23 cellular contexts compared by ENCODE assay signal in genomic region chr22:37160037-37160436, GRCh38. TPM values are rescaled to one million over a fixed set of nuclear protein-coding genes. Genes with fewer than 3 reads are reported as not detected.
DNase-seq lines count a peak whose midpoint lies in the region; ATAC-seq, FAIRE-seq and TF ChIP-seq lines count a peak whose summit lies in the region.
"Had no signal": no experiment of that assay in that cellular context is flagged by ENCODE, and none has a peak within 500 bp of the region (broad histone marks: within the 10 kb centered on the region; RNA-seq: fewer than 3 reads in every experiment).

No MANE protein-coding gene starts in this region.

- no peak for TF ChIP-seq POLR2A in GM12892 (IDR thresholded peaks at IDR 0.05; ENCODE audit: low read depth, low read length)

- CTCF ChIA-PET in activated CD8-positive, alpha-beta T cell treated with anti-CD3 and anti-CD28 coated beads for 36 hours (lab: Charles Lee) = interaction anchor here (0.8 to 8.8 kb wide), 5 partner anchors 9 to 304 kb away, joined by 3 to 119 read pairs (median 6); partner anchors contain the start of gene IL2RB

- no peak for FAIRE-seq in GM12892 (lab: Jason Lieb, UNC)

- no peak overlapping the region for H3K4me3 Mint-ChIP-seq in activated T-cell treated with anti-CD3 and anti-CD28 coated beads, Interleukin-2, amount 50 U/mL, for 24 hours
- peak overlapping the region in 1 of 2 donors; percentile 32 for H3K4me3 Mint-ChIP-seq in activated T-cell treated with anti-CD3 and anti-CD28 coated beads, Interleukin-2, amount 50 U/mL, for 72 hours
- no peak overlapping the region for H3K4me3 Mint-ChIP-seq in activated CD8-positive, alpha-beta T cell treated with anti-CD3 and anti-CD28 coated beads for 36 hours
- H3K4me3 Mint-ChIP-seq in stimulated activated effector memory CD8-positive, alpha-beta T cell treated with anti-CD3 and anti-CD28 coated beads, Interleukin-12 subunit alpha, Interleukin-12 subunit beta, amount 100 ng/mL, for 72 hours = peak overlapping the region; percentile 77
- H3K4me3 Mint-ChIP-seq in endothelial cell (ENCODE audit: unreplicated experiment) = no peak overlapping the region
- H3K4me3 Mint-ChIP-seq: activated naive CD4-positive, alpha-beta T cell treated with anti-CD3 and anti-CD28 coated beads for 36 hours; CD8-positive, alpha-beta T cell; IgD-negative memory B cell had no signal

- peaks cover 91% of the 10 kb centered on the region for H3K4me1 Mint-ChIP-seq in activated T-cell treated with anti-CD3 and anti-CD28 coated beads, Interleukin-2, amount 50 U/mL, for 24 hours (ENCODE audit: low read depth)
- peaks cover 95% of the 10 kb centered on the region for H3K4me1 Mint-ChIP-seq in activated T-cell treated with anti-CD3 and anti-CD28 coated beads, Interleukin-2, amount 50 U/mL, for 72 hours (ENCODE audit: low read depth)
- peaks cover 89% of the 10 kb centered on the region for H3K4me1 Mint-ChIP-seq in activated CD8-positive, alpha-beta T cell treated with anti-CD3 and anti-CD28 coated beads for 36 hours (ENCODE audit: low read depth)
- peaks cover 97% of the 10 kb centered on the region for H3K4me1 Mint-ChIP-seq in stimulated activated effector memory CD8-positive, alpha-beta T cell treated with anti-CD3 and anti-CD28 coated beads, Interleukin-12 subunit alpha, Interleukin-12 subunit beta, amount 100 ng/mL, for 72 hours
- peaks cover 3% of the 10 kb centered on the region for H3K4me1 Mint-ChIP-seq in endothelial cell (ENCODE audit: unreplicated experiment)

- no peak for DNase-seq in activated T-cell treated with anti-CD3 and anti-CD28 coated beads, Interleukin-2, amount 50 U/mL, for 24 hours
- no peak for DNase-seq in activated T-cell treated with anti-CD3 and anti-CD28 coated beads, Interleukin-2, amount 50 U/mL, for 72 hours
- no peak for DNase-seq in activated CD8-positive, alpha-beta T cell treated with anti-CD3 and anti-CD28 coated beads for 36 hours
- DNase-seq in epithelial cell of esophagus (ENCODE audit: low read depth) (no peak), HuH-7 (ENCODE audit: low spot score) (no peak), GM12892 (ENCODE audit: insufficient read length) (no peak), endothelial cell (ENCODE audit: low spot score) (no peak)
- no peak for DNase-seq in stimulated activated effector memory CD8-positive, alpha-beta T cell treated with anti-CD3 and anti-CD28 coated beads, Interleukin-12 subunit alpha, Interleukin-12 subunit beta, amount 100 ng/mL, for 72 hours (ENCODE audit: low spot score in 2 of 2)
- DNase-seq: activated naive CD4-positive, alpha-beta T cell treated with anti-CD3 and anti-CD28 coated beads for 36 hours; body of pancreas; CD8-positive, alpha-beta T cell; DMS79 treated with DMSO at 0.1 percent for 48 hours; GOT3; NCI-H1694; stimulated activated naive CD8-positive, alpha-beta T cell treated with anti-CD3 and anti-CD28 coated beads, Interleukin-15, Interleukin-2, amounts not matched to agents 100 U/mL and 50 U/mL, for 24 hours; SW 1271; upper lobe of left lung had no signal

- H3K4me3 ChIP-seq in epithelial cell of esophagus (ENCODE audit: low read length) = no peak overlapping the region
- H3K4me3 ChIP-seq: body of pancreas, upper lobe of left lung had no signal

- no peak for ATAC-seq in activated T-cell treated with anti-CD3 and anti-CD28 coated beads, Interleukin-2, amount 50 U/mL, for 72 hours (replicated peaks in 1 of 2)
- no peak for ATAC-seq in activated CD8-positive, alpha-beta T cell treated with anti-CD3 and anti-CD28 coated beads for 36 hours
- no peak for ATAC-seq in stimulated activated effector memory CD8-positive, alpha-beta T cell treated with anti-CD3 and anti-CD28 coated beads, Interleukin-12 subunit alpha, Interleukin-12 subunit beta, amount 100 ng/mL, for 72 hours
- ATAC-seq: body of pancreas; CD8-positive, alpha-beta T cell; esophagus mucosa; sciatic nerve; stimulated activated naive CD8-positive, alpha-beta T cell treated with anti-CD3 and anti-CD28 coated beads, Interleukin-15, Interleukin-2, amounts not matched to agents 100 U/mL and 50 U/mL, for 24 hours had no signal

- H3K36me3 Mint-ChIP-seq in activated T-cell treated with anti-CD3 and anti-CD28 coated beads, Interleukin-2, amount 50 U/mL, for 24 hours (ENCODE audit: low read depth) = peaks cover 5% of the 10 kb centered on the region
- peaks cover 0 to 9% of the 10 kb centered on the region in 2 donors for H3K36me3 Mint-ChIP-seq in activated T-cell treated with anti-CD3 and anti-CD28 coated beads, Interleukin-2, amount 50 U/mL, for 72 hours (ENCODE audit: insufficient read depth in 2 of 2)
- H3K36me3 Mint-ChIP-seq in activated CD8-positive, alpha-beta T cell treated with anti-CD3 and anti-CD28 coated beads for 36 hours (ENCODE audit: low read depth) = peaks cover 1% of the 10 kb centered on the region
- peaks cover 30% of the 10 kb centered on the region for H3K36me3 Mint-ChIP-seq in stimulated activated effector memory CD8-positive, alpha-beta T cell treated with anti-CD3 and anti-CD28 coated beads, Interleukin-12 subunit alpha, Interleukin-12 subunit beta, amount 100 ng/mL, for 72 hours
- peaks cover 3% of the 10 kb centered on the region for H3K36me3 Mint-ChIP-seq in endothelial cell (ENCODE audit: low read depth, unreplicated experiment)
- H3K36me3 Mint-ChIP-seq: CD8-positive, alpha-beta T cell; IgD-negative memory B cell had no signal

- H3K9me3 Mint-ChIP-seq in activated T-cell treated with anti-CD3 and anti-CD28 coated beads, Interleukin-2, amount 50 U/mL, for 24 hours = peaks cover 4% of the 10 kb centered on the region
- H3K9me3 Mint-ChIP-seq in activated T-cell treated with anti-CD3 and anti-CD28 coated beads, Interleukin-2, amount 50 U/mL, for 72 hours = peaks cover 0 to 3% of the 10 kb centered on the region in 2 donors
- H3K9me3 Mint-ChIP-seq in activated CD8-positive, alpha-beta T cell treated with anti-CD3 and anti-CD28 coated beads for 36 hours = peaks cover 8% of the 10 kb centered on the region
- no peaks in the 10 kb centered on the region for H3K9me3 Mint-ChIP-seq in stimulated activated effector memory CD8-positive, alpha-beta T cell treated with anti-CD3 and anti-CD28 coated beads, Interleukin-12 subunit alpha, Interleukin-12 subunit beta, amount 100 ng/mL, for 72 hours
- H3K9me3 Mint-ChIP-seq in endothelial cell (ENCODE audit: unreplicated experiment) = no peaks in the 10 kb centered on the region
- H3K9me3 Mint-ChIP-seq: CD8-positive, alpha-beta T cell; IgD-negative memory B cell had no signal

- intact Hi-C loops in activated CD8-positive, alpha-beta T cell treated with anti-CD3 and anti-CD28 coated beads for 36 hours (cut with micrococcal nuclease) = no loop called here

- H3K27me3 Mint-ChIP-seq in activated T-cell treated with anti-CD3 and anti-CD28 coated beads, Interleukin-2, amount 50 U/mL, for 24 hours = no peaks in the 10 kb centered on the region
- H3K27me3 Mint-ChIP-seq in activated T-cell treated with anti-CD3 and anti-CD28 coated beads, Interleukin-2, amount 50 U/mL, for 72 hours (ENCODE audit: low read depth) = no peaks in the 10 kb centered on the region
- no peaks in the 10 kb centered on the region for H3K27me3 Mint-ChIP-seq in activated CD8-positive, alpha-beta T cell treated with anti-CD3 and anti-CD28 coated beads for 36 hours
- H3K27me3 Mint-ChIP-seq in endothelial cell (ENCODE audit: unreplicated experiment) = peaks cover 9% of the 10 kb centered on the region

- no peak for TF ChIP-seq CTCF in activated CD8-positive, alpha-beta T cell treated with anti-CD3 and anti-CD28 coated beads for 36 hours (IDR thresholded peaks at IDR 0.05)
- TF ChIP-seq CTCF in epithelial cell of esophagus (IDR thresholded peaks at IDR 0.05; ENCODE audit: insufficient read depth, low read depth, low read length, missing control alignments) (peak; percentile 4), endothelial cell (IDR thresholded peaks at IDR 0.05; ENCODE audit: unreplicated experiment) (no peak)

- POLR2A ChIA-PET in activated CD8-positive, alpha-beta T cell treated with anti-CD3 and anti-CD28 coated beads for 36 hours (lab: Charles Lee) = interaction anchor here (8.1 kb wide), 1 partner anchor 10 kb away, joined by 122 read pairs; the partner anchor contains the start of gene IL2RB

- H3K27ac Mint-ChIP-seq in activated T-cell treated with anti-CD3 and anti-CD28 coated beads, Interleukin-2, amount 50 U/mL, for 24 hours = peak overlapping the region; percentile 22
- H3K27ac Mint-ChIP-seq in activated T-cell treated with anti-CD3 and anti-CD28 coated beads, Interleukin-2, amount 50 U/mL, for 72 hours = no peak overlapping the region
- peak overlapping the region; percentile 28 for H3K27ac Mint-ChIP-seq in activated CD8-positive, alpha-beta T cell treated with anti-CD3 and anti-CD28 coated beads for 36 hours
- peak overlapping the region; percentile 80 for H3K27ac Mint-ChIP-seq in stimulated activated effector memory CD8-positive, alpha-beta T cell treated with anti-CD3 and anti-CD28 coated beads, Interleukin-12 subunit alpha, Interleukin-12 subunit beta, amount 100 ng/mL, for 72 hours
- no peak overlapping the region for H3K27ac Mint-ChIP-seq in endothelial cell (ENCODE audit: unreplicated experiment)
- H3K27ac Mint-ChIP-seq: activated naive CD4-positive, alpha-beta T cell treated with anti-CD3 and anti-CD28 coated beads for 36 hours; IgD-negative memory B cell had no signal

RNA-seq across cellular contexts. Expression of gene IL2RB, which starts 10.3 kb away (rescaled TPM):
- 100 to 1,000 TPM; 313 to 440 TPM for total RNA-seq in activated T-cell treated with anti-CD3 and anti-CD28 coated beads, Interleukin-2, amount 50 U/mL, for 72 hours
- total RNA-seq in activated CD8-positive, alpha-beta T cell treated with anti-CD3 and anti-CD28 coated beads for 36 hours = 100 to 1,000 TPM; 263 to 268 TPM
- 40.0 TPM for polyA plus RNA-seq in GM12892 (2012; ENCODE audit: missing spikeins)
- total RNA-seq in endothelial cell (ENCODE audit: unreplicated experiment) = 0.51 TPM
- total RNA-seq: dermis microvascular lymphatic vessel endothelial cell had no signal

RNA-seq across cellular contexts. Expression of gene C1QTNF6, which starts 28.0 kb away (rescaled TPM):
- 10 to 100 TPM; 22.7 to 30.0 TPM for total RNA-seq in activated T-cell treated with anti-CD3 and anti-CD28 coated beads, Interleukin-2, amount 50 U/mL, for 72 hours
- total RNA-seq in activated CD8-positive, alpha-beta T cell treated with anti-CD3 and anti-CD28 coated beads for 36 hours = 1 to 10 TPM; 6.4 TPM
- 4.9 TPM for polyA plus RNA-seq in GM12892 (2012; ENCODE audit: missing spikeins)
- total RNA-seq in endothelial cell (ENCODE audit: unreplicated experiment) = 32.7 TPM

RNA-seq across cellular contexts. Expression of gene TMPRSS6, which starts 50.5 kb away (rescaled TPM):
- 10 to 100 TPM; 26.8 to 59.4 TPM for total RNA-seq in activated T-cell treated with anti-CD3 and anti-CD28 coated beads, Interleukin-2, amount 50 U/mL, for 72 hours
- 10 to 100 TPM; 11.3 to 12.4 TPM for total RNA-seq in activated CD8-positive, alpha-beta T cell treated with anti-CD3 and anti-CD28 coated beads for 36 hours
- polyA plus RNA-seq in GM12892 (2012; ENCODE audit: missing spikeins) = 2.0 TPM
- not detected for total RNA-seq in endothelial cell (ENCODE audit: unreplicated experiment)
- total RNA-seq: dermis microvascular lymphatic vessel endothelial cell, esophagus mucosa, omental fat pad, sciatic nerve had no signal
- polyA plus RNA-seq: IgD-negative memory B cell had no signal

RNA-seq across cellular contexts. Expression of gene SSTR3, which starts 52.2 kb away (rescaled TPM):
- 10 to 100 TPM in 1 of 2 donors, 1 to 10 TPM in 1; 10.0 to 14.6 TPM for total RNA-seq in activated T-cell treated with anti-CD3 and anti-CD28 coated beads, Interleukin-2, amount 50 U/mL, for 72 hours
- total RNA-seq in activated CD8-positive, alpha-beta T cell treated with anti-CD3 and anti-CD28 coated beads for 36 hours = 1 to 10 TPM; 7.9 to 8.5 TPM
- polyA plus RNA-seq in GM12892 (2012; ENCODE audit: missing spikeins) = 2.8 TPM
- total RNA-seq in endothelial cell (ENCODE audit: unreplicated experiment) = 0.13 TPM
- total RNA-seq: dermis microvascular lymphatic vessel endothelial cell, esophagus mucosa, lower leg skin, sciatic nerve had no signal

Comparison
In these comparisons a context has a peak if more than half of its experiments do, and no peak if none do; other contexts are left out.
1. H3K27ac Mint-ChIP-seq: peak in activated T-cell treated with anti-CD3 and anti-CD28 coated beads, Interleukin-2, amount 50 U/mL, for 24 hours (single experiment), activated CD8-positive, alpha-beta T cell treated with anti-CD3 and anti-CD28 coated beads for 36 hours (single experiment) and stimulated activated effector memory CD8-positive, alpha-beta T cell treated with anti-CD3 and anti-CD28 coated beads, Interleukin-12 subunit alpha, Interleukin-12 subunit beta, amount 100 ng/mL, for 72 hours (single experiment); none in activated T-cell treated with anti-CD3 and anti-CD28 coated beads, Interleukin-2, amount 50 U/mL, for 72 hours (single experiment) and endothelial cell (single experiment).
2. RNA of gene IL2RB, which starts 10.3 kb away (total RNA-seq): 313 to 440 TPM in activated T-cell treated with anti-CD3 and anti-CD28 coated beads, Interleukin-2, amount 50 U/mL, for 72 hours and 263 to 268 TPM in activated CD8-positive, alpha-beta T cell treated with anti-CD3 and anti-CD28 coated beads for 36 hours; 0.51 TPM in endothelial cell (single experiment); every median in the first group is over 100 times any median in the second.
3. RNA of gene TMPRSS6, which starts 50.5 kb away (total RNA-seq): 26.8 to 59.4 TPM in activated T-cell treated with anti-CD3 and anti-CD28 coated beads, Interleukin-2, amount 50 U/mL, for 72 hours and 11.3 to 12.4 TPM in activated CD8-positive, alpha-beta T cell treated with anti-CD3 and anti-CD28 coated beads for 36 hours; not detected in endothelial cell (single experiment); every median in the first group is over 10 times any median in the second.